ENCODE assay signal across 22 cellular contexts in genomic region chr16:82262244-82262643, GRCh38.
DNase-seq lines count a peak whose midpoint lies in the region; ATAC-seq and TF ChIP-seq lines count a peak whose summit lies in the region.
"Had no signal": no experiment of that assay in that cellular context is flagged by ENCODE, and none has a peak within 500 bp of the region (broad histone marks: within the 10 kb centered on the region; RNA-seq: fewer than 3 reads in every experiment).

No MANE protein-coding gene starts in this region.

- no peak overlapping the region for H3K4me3 ChIP-seq in left ventricle myocardium inferior
- H3K4me3 ChIP-seq in HEK293 (ENCODE audit: low read depth, low read length): no peak overlapping the region
- H3K4me3 ChIP-seq: A549, BLaER1, GM12878 had no signal

- POLR2A ChIA-PET in HEK293 (lab: Yijun Ruan, JAX): no interaction called here

- peaks cover 13% of the 10 kb centered on the region for H3K4me1 ChIP-seq in left ventricle myocardium inferior
- no peaks in the 10 kb centered on the region for H3K4me1 ChIP-seq in HEK293 (ENCODE audit: control insufficient read depth, insufficient read depth, low read length)
- H3K4me1 ChIP-seq: A549, BLaER1 had no signal

- ATAC-seq in Right ventricle myocardium superior (ENCODE audit: poor library complexity) (peak; percentile 9), left ventricle myocardium superior (peak; percentile 52)
- ATAC-seq: A549, GM12878 had no signal

- CTCF ChIA-PET in HEK293 (lab: Yijun Ruan, JAX): interaction anchor here (0.6 to 4.1 kb wide), 12 partner anchors 11 to 431 kb away, joined by 4 to 62 read pairs (median 8); no protein-coding TSS in a partner anchor

- intact Hi-C loops in Right ventricle myocardium superior (cut with DNase I): loop anchor here (2.0 to 10.0 kb wide), 4 partner anchors 83 to 1183 kb away; no protein-coding TSS in a partner anchor
- intact Hi-C loops in left ventricle myocardium inferior (cut with micrococcal nuclease): loop anchor here (2.0 to 10.0 kb wide), 2 partner anchors 83 to 1183 kb away; no protein-coding TSS in a partner anchor
- intact Hi-C loops in left ventricle myocardium superior (cut with micrococcal nuclease): loop anchor here (5.0 kb wide), 1 partner anchor 320 kb away; no protein-coding TSS in a partner anchor
- intact Hi-C loops in cardiac septum (cut with DNase I): loop anchor here (5.0 to 10.0 kb wide), 3 partner anchors 195 to 1183 kb away; no protein-coding TSS in a partner anchor

- TF ChIP-seq CTCF in left ventricle myocardium inferior (IDR thresholded peaks at IDR 0.05; ENCODE audit: borderline replicate concordance): no peak
- TF ChIP-seq CTCF in HEK293 (tag by site-specific recombination; IDR thresholded peaks at IDR 0.05): no peak

- peaks cover 5% of the 10 kb centered on the region for H3K27me3 ChIP-seq in left ventricle myocardium inferior (ENCODE audit: low read depth)
- H3K27me3 ChIP-seq: BLaER1 had no signal

- H3K27ac ChIP-seq in left ventricle myocardium inferior (replicated peaks): no peak overlapping the region
- H3K27ac ChIP-seq in HEK293 (ENCODE audit: extremely low read depth, low read depth, low read length): no peak overlapping the region
- H3K27ac ChIP-seq: 22Rv1, A549, BLaER1 had no signal

- DNase-seq in Right ventricle myocardium superior (no peak), left ventricle myocardium inferior (no peak), left ventricle myocardium superior (no peak), cardiac septum (ENCODE audit: low spot score) (no peak)
- DNase-seq: AML-193; C1 segment of cervical spinal cord; CD4-positive, alpha-beta memory T cell; CD4-positive, CD25-positive, alpha-beta regulatory T cell; CD8-positive, alpha-beta memory T cell; COR-L47; DMS 273 treated with DMSO at 0.1 percent for 48 hours; DMS153; DMS53; DMS79; DND-41; EL; GDM1 had no signal

- H3K9me3 ChIP-seq in left ventricle myocardium inferior (replicated peaks) (no peaks in the 10 kb centered on the region), HEK293 (ENCODE audit: control insufficient read depth, insufficient read depth, low read depth, low read length) (no peaks in the 10 kb centered on the region)
- H3K9me3 ChIP-seq: A549 had no signal

- H3K36me3 ChIP-seq in left ventricle myocardium inferior (no peaks in the 10 kb centered on the region), HEK293 (ENCODE audit: control insufficient read depth in 2 of 2, insufficient read depth in 1 of 2, low read length in 2 of 2) (no peaks in the 10 kb centered on the region)
- H3K36me3 ChIP-seq: BLaER1 had no signal

TF ChIP-seq in HEK293, 187 proteins besides CTCF, POLR2A, EP300 and RAD21:
- TF ChIP-seq ZBTB20 (tag by site-specific recombination; IDR thresholded peaks at IDR 0.05): no peak
- 0 out of 2 replicates have a peak, but pooled peaks have one; percentile 29 for TF ChIP-seq EGR2 (tag by site-specific recombination; IDR thresholded peaks at IDR 0.05; ENCODE audit: low read depth)
